8 cellular contexts compared by ENCODE assay signal in genomic region chr21:34890724-34891609, GRCh38.
DNase-seq lines count a peak whose midpoint lies in the region; ATAC-seq, FAIRE-seq and TF ChIP-seq lines count a peak whose summit lies in the region.

No MANE protein-coding gene starts in this region.

- peak overlapping the region; percentile 45 for H3K4me2 ChIP-seq in endothelial cell of umbilical vein (ENCODE audit: insufficient read depth, low read length)

- DNase-seq in RPMI7951 (ENCODE audit: low read depth) = peak; percentile 53
- DNase-seq in endothelial cell of umbilical vein (ENCODE audit: low read depth, low spot score) = peak; percentile 46
- peak; percentile 26 for DNase-seq in myocyte (ENCODE audit: low read depth)
- no peak for DNase-seq in omental fat pad (ENCODE audit: low spot score)

- intact Hi-C loops in endothelial cell of umbilical vein (cut with micrococcal nuclease) = loop anchor here (1.0 to 5.0 kb wide), 6 partner anchors 91 to 1137 kb away; no protein-coding TSS in a partner anchor

- POLR2A ChIA-PET in endothelial cell of umbilical vein (lab: Charles Lee) = no interaction called here

- no peak for TF ChIP-seq POLR2A in endothelial cell of umbilical vein (IDR thresholded peaks at IDR 0.05; ENCODE audit: low read depth, low read length)

- H3K9me1 ChIP-seq in endothelial cell of umbilical vein (replicated peaks; ENCODE audit: control insufficient read depth, extremely low read depth, insufficient read depth, low read length) = no peaks in the 10 kb centered on the region

- H3K9me3 ChIP-seq in ES-I3 (ENCODE audit: control insufficient read depth, insufficient read depth, low read length) (no peaks in the 10 kb centered on the region; the same call in 1 of the 2 replicates), endothelial cell of umbilical vein (replicated peaks; ENCODE audit: control insufficient read depth, insufficient read depth, low read length) (no peaks in the 10 kb centered on the region)

- peak overlapping the region; percentile 13 for H2AFZ ChIP-seq in endothelial cell of umbilical vein (ENCODE audit: low read depth, low read length)

- H3K36me3 ChIP-seq in ES-I3 (ENCODE audit: insufficient read depth, low read length) (no peaks in the 10 kb centered on the region), endothelial cell of umbilical vein (ENCODE audit: control insufficient read depth in 2 of 2, extremely low read depth in 1 of 2, insufficient read depth in 2 of 2, low read length in 2 of 2) (no peaks in the 10 kb centered on the region)

- BruUV-seq in endothelial cell of umbilical vein (replicated peaks; lab: Mats Ljungman, UMichigan) = no TSS peak

- dilution Hi-C loops in endothelial cell of umbilical vein (cut with MboI; ENCODE audit: extremely low pct_ligation_motif_present, low sequenced_read_pairs) = no loop called here

- H3K4me1 ChIP-seq in ES-I3 (ENCODE audit: insufficient read depth, low read length) = 0 out of 2 replicates have a peak, but pooled peaks cover 3% of the 10 kb centered on the region
- H3K4me1 ChIP-seq in endothelial cell of umbilical vein (ENCODE audit: control insufficient read depth, extremely low read depth, insufficient read depth, low read length) = peaks cover 21% of the 10 kb centered on the region

- CTCF ChIA-PET in endothelial cell of umbilical vein (lab: Charles Lee) = interaction anchor here (0.8 to 14.7 kb wide), 11 partner anchors 145 to 1042 kb away, joined by 3 to 249 read pairs (median 5); no protein-coding TSS in a partner anchor

- H3K79me2 ChIP-seq in endothelial cell of umbilical vein (ENCODE audit: control insufficient read depth, insufficient read depth, low read length) = peaks cover 24% of the 10 kb centered on the region

- H4K20me1 ChIP-seq in endothelial cell of umbilical vein (replicated peaks; ENCODE audit: control insufficient read depth, extremely low read depth, insufficient read depth, low read length) = no peaks in the 10 kb centered on the region

- ATAC-seq in GM18870 (IDR thresholded peaks at IDR 0.05; ENCODE audit: unreplicated experiment) (no peak), GM18517 (IDR thresholded peaks at IDR 0.05; ENCODE audit: unreplicated experiment) (no peak), GM19397 (IDR thresholded peaks at IDR 0.05; ENCODE audit: unreplicated experiment) (no peak), omental fat pad (ENCODE audit: low FRiP score) (no peak)

- peaks cover 36 to 58% of the 10 kb centered on the region in 2 experiments for H3K27me3 ChIP-seq in endothelial cell of umbilical vein (ENCODE audit: control insufficient read depth in 2 of 2, insufficient read depth in 2 of 2, low read length in 2 of 2)

- H3K4me3 ChIP-seq in endothelial cell of umbilical vein (replicated peaks in 1 of 3; ENCODE audit: insufficient read depth in 1 of 3, low read depth in 1 of 3, low read length in 3 of 3) = peak overlapping the region in 2 of 3 experiments; percentile 32 to 47

- TF ChIP-seq CTCF in endothelial cell of umbilical vein (IDR thresholded peaks at IDR 0.05; ENCODE audit: extremely low read depth in 1 of 2, insufficient read depth in 1 of 2, low read depth in 1 of 2, low read length in 2 of 2) = no peak
- no peak for TF ChIP-seq CTCF in omental fat pad (IDR thresholded peaks at IDR 0.05)

- FAIRE-seq in endothelial cell of umbilical vein (lab: Jason Lieb, UNC) = peak; percentile 58

- H3K9ac ChIP-seq in ES-I3 (ENCODE audit: low read depth, low read length) (peak overlapping the region; percentile 74), endothelial cell of umbilical vein (replicated peaks; ENCODE audit: extremely low read depth, insufficient read depth, low read length) (peak overlapping the region; percentile 20)

- no peak overlapping the region for H3K27ac ChIP-seq in endothelial cell of umbilical vein (ENCODE audit: insufficient read depth, low read depth, low read length)

TF ChIP-seq in endothelial cell of umbilical vein, 7 proteins besides CTCF, POLR2A, EP300 and RAD21:
- TF ChIP-seq FOS (IDR thresholded peaks at IDR 0.05; ENCODE audit: borderline replicate concordance, insufficient read depth, low read length) (no peak), EZH2 (IDR thresholded peaks at IDR 0.05; ENCODE audit: borderline replicate concordance, low read depth, low read length, severe bottlenecking) (peak; percentile 93), POLR2AphosphoS5 (IDR thresholded peaks at IDR 0.05; ENCODE audit: insufficient read depth, low read depth, low read length) (no peak), GATA2 (IDR thresholded peaks at IDR 0.05; ENCODE audit: insufficient read depth, insufficient read length, low read depth, low read length) (peak; percentile 65), JUN (IDR thresholded peaks at IDR 0.05; ENCODE audit: borderline replicate concordance, insufficient read depth, insufficient read length, low read depth) (no peak)
- TF ChIP-seq, protein P1, sequence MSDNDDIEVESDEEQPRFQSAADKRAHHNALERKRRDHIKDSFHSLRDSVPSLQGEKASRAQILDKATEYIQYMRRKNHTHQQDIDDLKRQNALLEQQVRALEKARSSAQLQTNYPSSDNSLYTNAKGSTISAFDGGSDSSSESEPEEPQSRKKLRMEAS (IDR thresholded peaks at IDR 0.05; ENCODE audit: insufficient read depth, insufficient read length) = no peak
